14 cellular contexts compared by ENCODE assay signal in the genomic region with DNA sequence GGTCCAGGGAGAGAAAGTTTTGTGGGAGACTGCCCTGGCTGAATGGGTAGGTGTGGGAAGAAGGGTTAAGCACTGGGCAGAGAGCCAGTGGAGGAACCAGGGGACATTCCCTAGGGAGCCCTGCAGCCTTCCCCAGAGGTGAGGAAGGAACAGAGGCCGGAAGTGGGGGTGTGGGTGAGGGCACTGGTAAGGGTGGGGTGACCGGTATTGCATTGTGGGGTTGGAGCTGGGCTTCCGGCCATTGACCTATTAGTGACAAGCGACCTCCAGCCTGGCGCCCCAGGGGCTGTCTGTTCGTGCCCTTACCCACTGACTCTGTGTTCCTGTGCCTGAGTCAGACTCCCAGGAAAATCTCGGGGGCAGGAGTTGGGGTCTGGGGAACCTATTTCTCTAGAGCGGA. TPM values are rescaled to one million over a fixed set of nuclear protein-coding genes. Genes with fewer than 3 reads are reported as not detected.
DNase-seq lines count a peak whose midpoint lies in the region; ATAC-seq, FAIRE-seq and TF ChIP-seq lines count a peak whose summit lies in the region.
"Had no signal": no experiment of that assay in that cellular context is flagged by ENCODE, and none has a peak within 500 bp of the region (broad histone marks: within the 10 kb centered on the region; RNA-seq: fewer than 3 reads in every experiment).

No MANE protein-coding gene starts in this region.

- no peak for FAIRE-seq in H54 (lab: Jason Lieb, UNC)
- FAIRE-seq: A204.1 had no signal

- intact Hi-C loops in mucosa of descending colon (cut with DNase I, micrococcal nuclease) (no loop called here), upper lobe of right lung (cut with DNase I) (no loop called here)

- H3K36me3 ChIP-seq in mucosa of descending colon (ENCODE audit: low read depth) (no peaks in the 10 kb centered on the region), upper lobe of right lung (no peaks in the 10 kb centered on the region)

- TF ChIP-seq POLR2A in H54 (IDR thresholded peaks at IDR 0.05; ENCODE audit: low read depth, low read length), result no peak

- DNase-seq in activated effector memory CD4-positive, alpha-beta T cell treated with anti-CD3 and anti-CD28 coated beads, Interleukin-2, amount 50 U/mL, for 16 hours, result peak; percentile 16
- no peak for DNase-seq in activated effector memory CD4-positive, alpha-beta T cell treated with Interleukin-2 at 50 U/mL for 16 hours
- DNase-seq in mucosa of descending colon (no peak), upper lobe of right lung (peak; percentile 71), H54 (ENCODE audit: insufficient read length, low spot score) (no peak)
- DNase-seq: activated CD4-positive, alpha-beta T cell treated with anti-CD3 and anti-CD28 coated beads, Interleukin-2, amount 10 ng/mL, durations not matched to agents 24 days and 14 days; amniotic stem cell; NCI-H1105 treated with DMSO at 0.1 percent for 48 hours; T-helper 17 cell had no signal

- TF ChIP-seq CTCF in mucosa of descending colon (IDR thresholded peaks at IDR 0.05) (no peak), upper lobe of right lung (IDR thresholded peaks at IDR 0.05) (no peak)

- no peaks in the 10 kb centered on the region for H3K27me3 ChIP-seq in upper lobe of right lung

- ATAC-seq in mucosa of descending colon (peak; percentile 13), upper lobe of right lung (peak; percentile 43), GM21619 (IDR thresholded peaks at IDR 0.05; ENCODE audit: unreplicated experiment) (no peak), HG02981 (IDR thresholded peaks at IDR 0.05; ENCODE audit: unreplicated experiment) (no peak)
- ATAC-seq: T-helper 17 cell had no signal

- H3K27ac ChIP-seq in cingulate gyrus (ENCODE audit: low read depth, low read length), result peak overlapping the region; percentile 3
- H3K27ac ChIP-seq in upper lobe of right lung, result peak overlapping the region; percentile 66

- H3K4me1 ChIP-seq in mucosa of descending colon (ENCODE audit: low read depth), result peaks cover 8% of the 10 kb centered on the region
- peaks cover 53% of the 10 kb centered on the region for H3K4me1 ChIP-seq in upper lobe of right lung

- H3K9me3 ChIP-seq in mucosa of descending colon (no peaks in the 10 kb centered on the region), upper lobe of right lung (no peaks in the 10 kb centered on the region)

- H3K4me3 ChIP-seq in mucosa of descending colon (no peak overlapping the region), upper lobe of right lung (no peak overlapping the region)

RNA-seq across cellular contexts. Expression of gene TSPAN1, which starts 3.5 kb away (rescaled TPM):
- total RNA-seq in mucosa of descending colon (1,000 to 10,000 TPM in 2 of 3 donors, 100 to 1,000 TPM in 1; 723 to 1,819 (median 1,586) TPM), upper lobe of right lung (6.9 TPM)
- total RNA-seq: activated CD4-positive, alpha-beta T cell treated with anti-CD3 and anti-CD28 coated beads, Interleukin-2, amount 10 ng/mL, durations not matched to agents 24 days and 14 days; T-helper 17 cell had no signal

RNA-seq across cellular contexts. Expression of gene P3R3URF, which starts 4.9 kb away (rescaled TPM):
- total RNA-seq in mucosa of descending colon (not detected), upper lobe of right lung (not detected)
- total RNA-seq: activated CD4-positive, alpha-beta T cell treated with anti-CD3 and anti-CD28 coated beads, Interleukin-2, amount 10 ng/mL, durations not matched to agents 24 days and 14 days; dermis microvascular lymphatic vessel endothelial cell; T-helper 17 cell had no signal

RNA-seq across cellular contexts. Expression of gene POMGNT1, which starts 26.9 kb away (rescaled TPM):
- total RNA-seq in mucosa of descending colon, result 10 to 100 TPM; 23.8 to 39.0 (median 38.4) TPM
- 63.0 TPM for total RNA-seq in upper lobe of right lung

RNA-seq across cellular contexts. Expression of gene LURAP1, which starts 31.8 kb away (rescaled TPM):
- total RNA-seq in mucosa of descending colon, result 1 to 10 TPM in 2 of 3 donors, under 1 TPM in 1; 0.63 to 5.9 (median 1.6) TPM
- 2.7 TPM for total RNA-seq in upper lobe of right lung
- total RNA-seq: T-helper 17 cell had no signal

RNA-seq across cellular contexts. Expression of gene PIK3R3, which starts 38.9 kb away (rescaled TPM):
- total RNA-seq in mucosa of descending colon (10 to 100 TPM in 2 of 3 donors, 1 to 10 TPM in 1; 5.9 to 15.6 (median 10.6) TPM), upper lobe of right lung (79.8 TPM)

Comparison
In these comparisons a context has a peak if more than half of its experiments do, and no peak if none do; other contexts are left out.
1. DNase-seq: peak in activated effector memory CD4-positive, alpha-beta T cell treated with anti-CD3 and anti-CD28 coated beads, Interleukin-2, amount 50 U/mL, for 16 hours (single experiment) and upper lobe of right lung (single experiment); none in activated effector memory CD4-positive, alpha-beta T cell treated with Interleukin-2 at 50 U/mL for 16 hours (single experiment), mucosa of descending colon (0 of 3) and H54 (single experiment).
2. ATAC-seq: peak in mucosa of descending colon (single experiment) and upper lobe of right lung (single experiment); none in GM21619 (single experiment) and HG02981 (single experiment).
3. RNA of gene TSPAN1, which starts 3.5 kb away (total RNA-seq): 723 to 1,819 TPM in mucosa of descending colon; 6.9 TPM in upper lobe of right lung (single experiment); every median in the first group is over 10 times any median in the second.